11 cellular contexts compared by ENCODE assay signal in genomic region chr7:121076350-121077164, GRCh38.
DNase-seq lines count a peak whose midpoint lies in the region; ATAC-seq, FAIRE-seq and TF ChIP-seq lines count a peak whose summit lies in the region.
"Had no signal": no experiment of that assay in that cellular context is flagged by ENCODE, and none has a peak within 500 bp of the region (broad histone marks: within the 10 kb centered on the region; RNA-seq: fewer than 3 reads in every experiment).

No MANE protein-coding gene starts in this region.

- H3K9me3 ChIP-seq in GM12878 (replicated peaks; ENCODE audit: control insufficient read depth, insufficient read depth, low read length) = no peaks in the 10 kb centered on the region
- H3K9me3 ChIP-seq: prostate gland had no signal

- no peaks in the 10 kb centered on the region for H3K27me3 Mint-ChIP-seq in mesothelial cell of epicardium (ENCODE audit: low read depth)

- peak overlapping the region; percentile 68 for H3K27ac Mint-ChIP-seq in mesothelial cell of epicardium
- H3K27ac Mint-ChIP-seq: CD4-positive, CD25-positive, alpha-beta regulatory T cell had no signal

- SMC1A ChIA-PET in GM12878 (lab: Charles Lee; ENCODE audit: uncharacterized antibody, unreplicated experiment) = interaction anchor here (0.6 to 1.5 kb wide), 12 partner anchors 8 to 351 kb away, joined by 3 to 5 read pairs (median 3); partner anchors contain the start of gene CPED1

- peak; percentile 58 for DNase-seq in Daoy (ENCODE audit: low read depth)
- DNase-seq in LHCN-M2 (ENCODE audit: low read depth) = peak; percentile 90
- DNase-seq in GM12878 (ENCODE audit: low read depth, low spot score) = no peak
- no peak for DNase-seq in mesothelial cell of epicardium (ENCODE audit: low spot score in 2 of 2, unreplicated experiment in 2 of 2)
- DNase-seq in activated effector memory CD4-positive, alpha-beta T cell treated with anti-CD3 and anti-CD28 coated beads, Interleukin-2, amount 50 U/mL, for 16 hours = no peak
- no peak for DNase-seq in stimulated activated CD4-positive, alpha-beta T cell treated with anti-CD3 and anti-CD28 coated beads, Interleukin-12 subunit alpha, Interleukin-12 subunit beta, amount 100 ng/mL, for 4 hours
- no peak for DNase-seq in HuH-7 (ENCODE audit: low spot score)
- DNase-seq: activated gamma-delta T cell; CD4-positive, CD25-positive, alpha-beta regulatory T cell had no signal

- CTCF ChIA-PET in GM12878 (lab: Yijun Ruan, JAX) = interaction anchor here (1.0 to 2.1 kb wide), 7 partner anchors 9 to 285 kb away, joined by 3 to 26 read pairs (median 4); partner anchors contain the start of gene CPED1

- intact Hi-C loops in GM12878 (cut with micrococcal nuclease; ENCODE audit: unreplicated experiment) = no loop called here

- TF ChIP-seq RAD21 in GM12878 (IDR thresholded peaks at IDR 0.05; ENCODE audit: insufficient read depth, low read depth, low read length) = no peak

- no peak for TF ChIP-seq POLR2A in GM12878 (IDR thresholded peaks at IDR 0.05; ENCODE audit: low read depth, low read length)

- H4K20me1 ChIP-seq in GM12878 (ENCODE audit: control insufficient read depth, insufficient read depth) = no peaks in the 10 kb centered on the region

- H2AFZ ChIP-seq in GM12878 (ENCODE audit: control insufficient read depth, low read depth, low read length) = no peak overlapping the region

- peaks cover 2% of the 10 kb centered on the region for H3K9me3 Mint-ChIP-seq in mesothelial cell of epicardium

- ATAC-seq in GM12878 = peak; percentile 65
- ATAC-seq in GM19397 (IDR thresholded peaks at IDR 0.05; ENCODE audit: unreplicated experiment) = no peak

- no peak overlapping the region for H3K27ac ChIP-seq in GM12878 (ENCODE audit: control insufficient read depth, insufficient read depth)
- H3K27ac ChIP-seq: prostate gland had no signal

- H3K27me3 ChIP-seq in GM12878 (replicated peaks in 1 of 2; ENCODE audit: control insufficient read depth in 2 of 2, insufficient read depth in 2 of 2, low read length in 1 of 2) = no peaks in the 10 kb centered on the region

- 50% methylated on average over 3 of the region's 3 CpGs for WGBS in GM12878 (ENCODE audit: insufficient coverage, insufficient replicate concordance, low lambda C conversion rate, missing lambda C conversion rate)

- H3K4me2 ChIP-seq in GM12878 (ENCODE audit: control insufficient read depth, insufficient read depth) = no peak overlapping the region

- H3K9ac ChIP-seq in GM12878 (ENCODE audit: control insufficient read depth, insufficient read depth, low read length) = no peak overlapping the region

- no peak for TF ChIP-seq EP300 in GM12878 (IDR thresholded peaks at IDR 0.05; ENCODE audit: borderline replicate concordance in 1 of 2, control insufficient read depth in 1 of 2, low read depth in 2 of 2, low read length in 2 of 2)

- no peak for FAIRE-seq in GM12878 (lab: Jason Lieb, UNC)

- RAD21 ChIA-PET in GM12878 (lab: Charles Lee; ENCODE audit: unreplicated experiment) = interaction anchor here (0.5 to 2.2 kb wide), 4 partner anchors 28 to 271 kb away, joined by 3 to 7 read pairs (median 4); no protein-coding TSS in a partner anchor

- no peak for TF ChIP-seq CTCF in GM12878 (IDR thresholded peaks at IDR 0.05 in 2 of 3, conservative IDR thresholded peaks at IDR 0.05 in 1 of 3; ENCODE audit: control insufficient read depth in 2 of 3, extremely low read depth in 1 of 3, insufficient read depth in 1 of 3, low read depth in 3 of 3, low read length in 3 of 3)
- no peak for TF ChIP-seq CTCF in mesothelial cell of epicardium (IDR thresholded peaks at IDR 0.05; ENCODE audit: unreplicated experiment)

- no peaks in the 10 kb centered on the region for H3K79me2 ChIP-seq in GM12878 (ENCODE audit: control insufficient read depth, insufficient read depth, low read length)

- POLR2A ChIA-PET in GM12878 (lab: Charles Lee) = no interaction called here

- no peaks in the 10 kb centered on the region for H3K36me3 ChIP-seq in GM12878 (ENCODE audit: control insufficient read depth in 2 of 2, insufficient read depth in 2 of 2, low read length in 1 of 2)
- H3K36me3 ChIP-seq: prostate gland had no signal

- no peaks in the 10 kb centered on the region for H3K4me1 ChIP-seq in GM12878 (ENCODE audit: control insufficient read depth, insufficient read depth, low read length)
- H3K4me1 ChIP-seq: prostate gland had no signal

- no TSS peak for BruUV-seq in GM12878 (replicated peaks; lab: Mats Ljungman, UMichigan)

- H3K4me3 ChIP-seq in GM12878 = no peak overlapping the region
- H3K4me3 ChIP-seq: prostate gland had no signal

- no peak overlapping the region for H3K4me3 Mint-ChIP-seq in mesothelial cell of epicardium
- H3K4me3 Mint-ChIP-seq: CD4-positive, CD25-positive, alpha-beta regulatory T cell had no signal

- peaks cover 24% of the 10 kb centered on the region for H3K4me1 Mint-ChIP-seq in mesothelial cell of epicardium

- no peaks in the 10 kb centered on the region for H3K36me3 Mint-ChIP-seq in mesothelial cell of epicardium
- H3K36me3 Mint-ChIP-seq: CD4-positive, CD25-positive, alpha-beta regulatory T cell had no signal

- in situ Hi-C loops in GM12878 (cut with MboI) = no loop called here

TF ChIP-seq in GM12878, 131 proteins besides CTCF, POLR2A, EP300 and RAD21:
- TF ChIP-seq SMC3 (IDR thresholded peaks at IDR 0.05; ENCODE audit: borderline replicate concordance, low read length) (no peak), ELK1 (IDR thresholded peaks at IDR 0.05; ENCODE audit: low read depth, low read length) (no peak), BCLAF1 (IDR thresholded peaks at IDR 0.05) (no peak), E2F4 (IDR thresholded peaks at IDR 0.05; ENCODE audit: low read depth, low read length) (no peak), FOS (IDR thresholded peaks at IDR 0.05; ENCODE audit: borderline replicate concordance, extremely low read depth, insufficient read length) (no peak), ESRRA (IDR thresholded peaks at IDR 0.05; ENCODE audit: low read length) (no peak), POLR2AphosphoS2 (IDR thresholded peaks at IDR 0.05; ENCODE audit: low read depth, low read length) (no peak), FOXM1 (IDR thresholded peaks at IDR 0.05; ENCODE audit: low read depth, low read length) (no peak), RB1 (IDR thresholded peaks at IDR 0.05; ENCODE audit: borderline replicate concordance) (no peak), TBL1XR1 (IDR thresholded peaks at IDR 0.05; ENCODE audit: low read depth, low read length) (no peak)

Comparison
In these comparisons a context has a peak if more than half of its experiments do, and no peak if none do; other contexts are left out.
1. DNase-seq: peak in Daoy (single experiment) and LHCN-M2 (single experiment); none in GM12878 (single experiment), mesothelial cell of epicardium (0 of 2), activated effector memory CD4-positive, alpha-beta T cell treated with anti-CD3 and anti-CD28 coated beads, Interleukin-2, amount 50 U/mL, for 16 hours (single experiment), stimulated activated CD4-positive, alpha-beta T cell treated with anti-CD3 and anti-CD28 coated beads, Interleukin-12 subunit alpha, Interleukin-12 subunit beta, amount 100 ng/mL, for 4 hours (single experiment) and HuH-7 (single experiment).